Comparison of ENCODE assay signal across 8 cellular contexts in the genomic region with DNA sequence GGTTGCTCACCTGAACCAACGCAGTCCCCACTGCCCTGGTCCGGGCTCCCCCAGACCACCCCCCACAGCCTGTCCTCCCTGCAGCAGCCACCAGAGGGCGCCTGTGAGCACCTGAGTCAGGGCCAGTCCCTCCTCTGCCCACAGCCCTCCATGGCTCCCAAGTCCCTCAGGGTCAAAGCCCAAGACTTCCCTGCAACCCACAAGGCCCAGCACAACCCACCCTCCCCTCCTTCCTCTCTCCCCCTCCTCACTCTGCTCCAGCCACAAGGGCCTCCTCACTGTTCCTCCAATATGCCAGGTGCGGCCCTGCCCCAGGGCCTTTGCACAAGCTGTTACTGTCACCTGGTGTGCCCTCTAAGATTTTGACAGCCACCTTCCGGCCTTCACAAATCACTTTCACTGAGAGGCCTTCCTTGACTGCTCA. TPM values are rescaled to one million over a fixed set of nuclear protein-coding genes. Genes with fewer than 3 reads are reported as not detected.
DNase-seq lines count a peak whose midpoint lies in the region; ATAC-seq and TF ChIP-seq lines count a peak whose summit lies in the region.

No MANE protein-coding gene starts in this region.

- DNase-seq in Right ventricle myocardium inferior (ENCODE audit: missing footprints) (peak; percentile 81), cardiac septum (ENCODE audit: low spot score) (no peak), activated T-cell treated with anti-CD3 and anti-CD28 coated beads for 48 hours (ENCODE audit: low read depth) (peak; percentile 59), foreskin keratinocyte (no peak), NOMO-1 treated with DMSO at 0.1 percent for 48 hours (lab: John Stamatoyannopoulos, UW; ENCODE audit: unreplicated experiment) (no peak), cortex of kidney (lab: John Stamatoyannopoulos, UW) (no peak), NCI-H774 (lab: John Stamatoyannopoulos, UW) (no peak)
- DNase-seq in stimulated activated CD4-positive, alpha-beta T cell treated with anti-CD3 and anti-CD28 coated beads, Interleukin-4, amount 100 ng/mL, for 1 hour, result peak; percentile 71

- ATAC-seq in Right ventricle myocardium inferior (no peak), foreskin keratinocyte (peak; percentile 5)

- TF ChIP-seq CTCF in foreskin keratinocyte (conservative IDR thresholded peaks at IDR 0.05), result peak; percentile 80

- no peaks in the 10 kb centered on the region for H3K27me3 ChIP-seq in foreskin keratinocyte

- no peak overlapping the region for H3K27ac ChIP-seq in foreskin keratinocyte

- peaks cover 13% of the 10 kb centered on the region for H3K4me1 ChIP-seq in foreskin keratinocyte

- intact Hi-C loops in Right ventricle myocardium inferior (cut with DNase I), result no loop called here
- intact Hi-C loops in cardiac septum (cut with DNase I), result no loop called here

RNA-seq across cellular contexts. Expression of a gene that starts 10.9 kb away (rescaled TPM):
- 2.9 TPM for total RNA-seq in Right ventricle myocardium inferior
- total RNA-seq in cardiac septum, result 1.9 TPM
- 114 and 130 TPM in 2 replicates for total RNA-seq in foreskin keratinocyte
- 109 and 126 TPM in 2 replicates for polyA plus RNA-seq in foreskin keratinocyte

RNA-seq across cellular contexts. Expression of a gene that starts 31.9 kb away (rescaled TPM):
- total RNA-seq in Right ventricle myocardium inferior (1.2 TPM), cardiac septum (1.2 TPM), foreskin keratinocyte (0.11 and 0.27 TPM in 2 replicates)
- 0.16 TPM in 1 of 2 replicates, not detected in the other for polyA plus RNA-seq in foreskin keratinocyte

RNA-seq across cellular contexts. Expression of a gene that starts 39.0 kb away (rescaled TPM):
- total RNA-seq in Right ventricle myocardium inferior, result 23.7 TPM
- 19.0 TPM for total RNA-seq in cardiac septum
- total RNA-seq in foreskin keratinocyte, result 97.8 and 100 TPM in 2 replicates
- 109 and 111 TPM in 2 replicates for polyA plus RNA-seq in foreskin keratinocyte

RNA-seq across cellular contexts. Expression of a gene that starts 52.5 kb away (rescaled TPM):
- total RNA-seq in Right ventricle myocardium inferior, result 64.7 TPM
- 60.9 TPM for total RNA-seq in cardiac septum
- total RNA-seq in foreskin keratinocyte, result 53.7 and 59.5 TPM in 2 replicates
- 38.7 and 40.1 TPM in 2 replicates for polyA plus RNA-seq in foreskin keratinocyte

Comparison
In these comparisons a context has a peak if more than half of its experiments do, and no peak if none do; other contexts are left out.
1. DNase-seq: peak in Right ventricle myocardium inferior (single experiment), activated T-cell treated with anti-CD3 and anti-CD28 coated beads for 48 hours (single experiment) and stimulated activated CD4-positive, alpha-beta T cell treated with anti-CD3 and anti-CD28 coated beads, Interleukin-4, amount 100 ng/mL, for 1 hour (single experiment); none in cardiac septum (single experiment), foreskin keratinocyte (0 of 2), NOMO-1 treated with DMSO at 0.1 percent for 48 hours (single experiment), cortex of kidney (single experiment) and NCI-H774 (single experiment).
2. RNA of a gene that starts 10.9 kb away (total RNA-seq): 114 to 130 TPM in foreskin keratinocyte; 2.9 TPM in Right ventricle myocardium inferior (single experiment) and 1.9 TPM in cardiac septum (single experiment); every median in the first group is over 10 times any median in the second.